ENCODE assay signal across 16 cellular contexts in the genomic region with DNA sequence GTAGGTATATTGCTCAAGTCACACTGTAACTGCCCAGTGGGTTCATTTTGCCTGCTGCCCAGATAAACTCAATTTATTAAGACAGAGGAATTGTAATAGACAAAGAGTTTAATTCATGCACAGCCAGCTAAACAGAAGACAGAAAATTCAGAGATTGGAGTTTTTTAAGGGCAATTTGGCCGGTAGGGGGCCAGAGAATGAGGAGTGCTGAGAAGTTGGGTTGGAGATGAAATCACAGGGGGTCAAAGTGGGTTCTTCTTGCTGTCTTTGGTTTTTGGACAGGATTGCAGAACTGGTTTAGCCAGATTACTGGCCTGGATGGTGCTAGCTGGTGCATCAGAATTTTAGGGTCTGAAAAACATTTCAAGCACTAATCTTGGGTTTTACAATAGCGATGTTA. TPM values are rescaled to one million over a fixed set of nuclear protein-coding genes. Genes with fewer than 3 reads are reported as not detected.
DNase-seq lines count a peak whose midpoint lies in the region; ATAC-seq, FAIRE-seq and TF ChIP-seq lines count a peak whose summit lies in the region.
"Had no signal": no experiment of that assay in that cellular context is flagged by ENCODE, and none has a peak within 500 bp of the region (broad histone marks: within the 10 kb centered on the region; RNA-seq: fewer than 3 reads in every experiment).

No MANE protein-coding gene starts in this region.

- TF ChIP-seq RAD21 in IMR-90 (IDR thresholded peaks at IDR 0.05; ENCODE audit: low read length), result no peak
- TF ChIP-seq RAD21 in K562 (CRISPR knock-in tag; conservative IDR thresholded peaks at IDR 0.05 in 1 of 2, IDR thresholded peaks at IDR 0.05 in 1 of 2), result no peak

- no peaks in the 10 kb centered on the region for H3K79me2 ChIP-seq in K562 (ENCODE audit: control insufficient read depth, insufficient read depth, low read length)

- H3K4me2 ChIP-seq in IMR-90 (ENCODE audit: low read depth, low read length), result no peak overlapping the region
- no peak overlapping the region for H3K4me2 ChIP-seq in K562 (ENCODE audit: insufficient read depth, low read length)

- no peak overlapping the region for H2BK15ac ChIP-seq in IMR-90 (ENCODE audit: low read depth, low read length)

- no peak overlapping the region for H4K5ac ChIP-seq in IMR-90 (ENCODE audit: low read depth, low read length)

- no peak overlapping the region for H3K14ac ChIP-seq in IMR-90 (replicated peaks; ENCODE audit: low read depth, low read length)

- dilution Hi-C loops in IMR-90 (cut with HindIII; ENCODE audit: low sequenced_read_pairs, unreplicated experiment), result no loop called here

- no peak overlapping the region for H2AFZ ChIP-seq in IMR-90 (replicated peaks; ENCODE audit: low read length, poor library complexity)
- no peak overlapping the region for H2AFZ ChIP-seq in K562 (ENCODE audit: low read depth, low read length)

- H3K4me1 ChIP-seq in IMR-90 (ENCODE audit: control insufficient read depth, insufficient read depth, low read length) (no peaks in the 10 kb centered on the region), K562 (replicated peaks in 1 of 2; ENCODE audit: control insufficient read depth in 2 of 2, insufficient read depth in 2 of 2, low read length in 2 of 2) (no peaks in the 10 kb centered on the region)

- no peaks in the 10 kb centered on the region for H3K9me1 ChIP-seq in IMR-90 (ENCODE audit: insufficient read depth, low read length)
- H3K9me1 ChIP-seq in K562 (ENCODE audit: control insufficient read depth, insufficient read depth, low read length), result no peaks in the 10 kb centered on the region

- TF ChIP-seq CTCF in IMR-90 (conservative IDR thresholded peaks at IDR 0.05; ENCODE audit: low read depth, low read length) (peak; percentile 18; the same call in 1 of the 2 replicates), K562 (IDR thresholded peaks at IDR 0.05 in 2 of 3, conservative IDR thresholded peaks at IDR 0.05 in 1 of 3; ENCODE audit: insufficient read depth in 2 of 3, low read depth in 1 of 3, low read length in 3 of 3) (peak; percentile 1 to 33 (median 31); a peak in 2 of 6 replicates), nephron progenitor cell (IDR thresholded peaks at IDR 0.05) (peak; percentile 14)

- no peak for ATAC-seq in IMR-90 (ENCODE audit: low read depth)
- no peak for ATAC-seq in K562
- ATAC-seq in GM19452 (IDR thresholded peaks at IDR 0.05; ENCODE audit: unreplicated experiment), result no peak
- no peak for ATAC-seq in stimulated activated memory B cell treated with anti-CD40 and anti-IgM and Interleukin-4, amounts not matched to agents 10 μg/mL and 1 μg/mL and 100 μg/mL, for 72 hours

- no peak overlapping the region for H2AK9ac ChIP-seq in IMR-90 (replicated peaks; ENCODE audit: low read depth, low read length, poor library complexity)

- no peaks in the 10 kb centered on the region for H3K4me1 Mint-ChIP-seq in nephron progenitor cell
- H3K4me1 Mint-ChIP-seq in stimulated activated memory B cell treated with anti-CD40 and anti-IgM and Interleukin-4, amounts not matched to agents 10 μg/mL and 1 μg/mL and 100 μg/mL, for 72 hours, result no peaks in the 10 kb centered on the region
- H3K4me1 Mint-ChIP-seq: activated naive CD4-positive, alpha-beta T cell treated with anti-CD3 and anti-CD28 coated beads, Interleukin-2, amount 10 ng/mL, durations not matched to agents 7 days and 5 days had no signal

- H2BK20ac ChIP-seq in IMR-90 (ENCODE audit: low read depth, low read length), result no peak overlapping the region

- H3K79me1 ChIP-seq in IMR-90 (ENCODE audit: low read depth in 1 of 2, low read length in 2 of 2), result no peaks in the 10 kb centered on the region

- TF ChIP-seq EP300 in K562 (IDR thresholded peaks at IDR 0.05; ENCODE audit: low read length), result no peak

- no peak overlapping the region for H4K91ac ChIP-seq in IMR-90 (ENCODE audit: insufficient read depth, low read depth, low read length)

- no peak overlapping the region for H3K4me3 Mint-ChIP-seq in nephron progenitor cell
- no peak overlapping the region for H3K4me3 Mint-ChIP-seq in stimulated activated memory B cell treated with anti-CD40 and anti-IgM and Interleukin-4, amounts not matched to agents 10 μg/mL and 1 μg/mL and 100 μg/mL, for 72 hours
- H3K4me3 Mint-ChIP-seq: activated naive CD4-positive, alpha-beta T cell treated with anti-CD3 and anti-CD28 coated beads, Interleukin-2, amount 10 ng/mL, durations not matched to agents 7 days and 5 days had no signal

- H3K27ac ChIP-seq in IMR-90 (ENCODE audit: insufficient read depth, low read length) (no peak overlapping the region), K562 (ENCODE audit: extremely low read depth, low read depth, low read length) (no peak overlapping the region)
- H3K27ac ChIP-seq: RWPE1 had no signal

- no peak overlapping the region for H2BK120ac ChIP-seq in IMR-90 (ENCODE audit: low read depth, low read length)

- BruUV-seq in IMR-90 (replicated peaks; lab: Mats Ljungman, UMichigan) (no TSS peak), K562 (replicated peaks; lab: Mats Ljungman, UMichigan) (no TSS peak)

- H3K18ac ChIP-seq in IMR-90 (ENCODE audit: low read depth, low read length), result no peak overlapping the region

- in situ Hi-C loops in IMR-90 (cut with MboI; ENCODE audit: low sequenced_read_pairs) (no loop called here), K562 (cut with MboI) (no loop called here)

- H3K36me3 ChIP-seq in IMR-90 (ENCODE audit: control insufficient read depth, insufficient read depth, low read length), result no peaks in the 10 kb centered on the region
- no peaks in the 10 kb centered on the region for H3K36me3 ChIP-seq in K562 (ENCODE audit: control insufficient read depth, insufficient read depth, low read length)

- H3K4me3 ChIP-seq in IMR-90 (ENCODE audit: insufficient read depth, low read depth, low read length) (no peak overlapping the region), K562 (no peak overlapping the region)

- H3K36me3 Mint-ChIP-seq in nephron progenitor cell (ENCODE audit: low read depth), result no peaks in the 10 kb centered on the region
- no peaks in the 10 kb centered on the region for H3K36me3 Mint-ChIP-seq in stimulated activated memory B cell treated with anti-CD40 and anti-IgM and Interleukin-4, amounts not matched to agents 10 μg/mL and 1 μg/mL and 100 μg/mL, for 72 hours
- H3K36me3 Mint-ChIP-seq: activated naive CD4-positive, alpha-beta T cell treated with anti-CD3 and anti-CD28 coated beads, Interleukin-2, amount 10 ng/mL, durations not matched to agents 7 days and 5 days had no signal

- no peak overlapping the region for H3K56ac ChIP-seq in IMR-90 (ENCODE audit: extremely low read depth, insufficient read depth, low read length)

- H3K27ac Mint-ChIP-seq in nephron progenitor cell, result no peak overlapping the region
- no peak overlapping the region for H3K27ac Mint-ChIP-seq in stimulated activated memory B cell treated with anti-CD40 and anti-IgM and Interleukin-4, amounts not matched to agents 10 μg/mL and 1 μg/mL and 100 μg/mL, for 72 hours
- H3K27ac Mint-ChIP-seq: activated naive CD4-positive, alpha-beta T cell treated with anti-CD3 and anti-CD28 coated beads, Interleukin-2, amount 10 ng/mL, durations not matched to agents 7 days and 5 days had no signal

- TF ChIP-seq POLR2A in IMR-90 (IDR thresholded peaks at IDR 0.05; ENCODE audit: low read depth, low read length), result no peak
- no peak for TF ChIP-seq POLR2A in K562 (conservative IDR thresholded peaks at IDR 0.05)

- POLR2A ChIA-PET in IMR-90 (lab: Charles Lee; ENCODE audit: unreplicated experiment) (no interaction called here), K562 (lab: Yijun Ruan, JAX) (interaction anchor here (2.0 kb wide), 1 partner anchor 11 kb away, joined by 6 read pairs; no protein-coding TSS in a partner anchor)

- no peak overlapping the region for H2AK5ac ChIP-seq in IMR-90 (ENCODE audit: low read depth, low read length)

- intact Hi-C loops in IMR-90 (cut with micrococcal nuclease), result no loop called here
- intact Hi-C loops in K562 (cut with micrococcal nuclease), result loop anchor here (10.0 kb wide), 1 partner anchor 110 kb away; no protein-coding TSS in a partner anchor

- H3K9me3 Mint-ChIP-seq in nephron progenitor cell, result no peaks in the 10 kb centered on the region
- H3K9me3 Mint-ChIP-seq in stimulated activated memory B cell treated with anti-CD40 and anti-IgM and Interleukin-4, amounts not matched to agents 10 μg/mL and 1 μg/mL and 100 μg/mL, for 72 hours, result no peaks in the 10 kb centered on the region
- H3K9me3 Mint-ChIP-seq: activated naive CD4-positive, alpha-beta T cell treated with anti-CD3 and anti-CD28 coated beads, Interleukin-2, amount 10 ng/mL, durations not matched to agents 7 days and 5 days had no signal

- H3K23ac ChIP-seq in IMR-90 (ENCODE audit: low read depth, low read length), result no peak overlapping the region

- H3K4ac ChIP-seq in IMR-90 (ENCODE audit: low read depth, low read length), result no peak overlapping the region

- peak; percentile 50 for DNase-seq in NCI-H748 (lab: John Stamatoyannopoulos, UW; ENCODE audit: unreplicated experiment)
- DNase-seq in NCI-H748 treated with DMSO at 0.1 percent for 48 hours (lab: John Stamatoyannopoulos, UW), result no peak
- no peak for DNase-seq in IMR-90
- peak in 3 of 4 experiments; percentile 5 to 16 (median 7) for DNase-seq in K562 (ENCODE audit: extremely low read depth in 1 of 4, low spot score in 3 of 4)
- peak; percentile 6 for DNase-seq in nephron progenitor cell
- no peak for DNase-seq in activated gamma-delta T cell treated with Interleukin-2 at 50 U/mL for 16 hours
- DNase-seq: activated naive CD4-positive, alpha-beta T cell treated with anti-CD3 and anti-CD28 coated beads, Interleukin-2, amount 10 ng/mL, durations not matched to agents 7 days and 5 days; EL; NCI-H2171; stimulated activated naive CD4-positive, alpha-beta T cell; T1000 had no signal

- CTCF ChIA-PET in IMR-90 (lab: Yijun Ruan, JAX) (interaction anchor here (1.3 kb wide), 1 partner anchor 111 kb away, joined by 6 read pairs; no protein-coding TSS in a partner anchor), K562 (lab: Yijun Ruan, JAX; ENCODE audit: low intra/inter-chr PET ratio) (no interaction called here)

- no peak for FAIRE-seq in K562 (lab: Jason Lieb, UNC)
- FAIRE-seq: colon had no signal

- H3K27me3 ChIP-seq in IMR-90 (ENCODE audit: control insufficient read depth, insufficient read depth, low read length), result peaks cover 7% of the 10 kb centered on the region; the same call in 1 of the 2 replicates
- H3K27me3 ChIP-seq in K562 (ENCODE audit: control insufficient read depth in 2 of 2, insufficient read depth in 2 of 2, low read length in 2 of 2), result no peaks in the 10 kb centered on the region

- no peaks in the 10 kb centered on the region for H3K27me3 Mint-ChIP-seq in nephron progenitor cell (ENCODE audit: low read depth, poor library complexity)
- H3K27me3 Mint-ChIP-seq in stimulated activated memory B cell treated with anti-CD40 and anti-IgM and Interleukin-4, amounts not matched to agents 10 μg/mL and 1 μg/mL and 100 μg/mL, for 72 hours, result peaks cover 38% of the 10 kb centered on the region

- no peak overlapping the region for H4K8ac ChIP-seq in IMR-90 (ENCODE audit: low read depth in 2 of 2, low read length in 2 of 2)

- H4K20me1 ChIP-seq in IMR-90 (ENCODE audit: insufficient read depth, low read length), result no peaks in the 10 kb centered on the region
- H4K20me1 ChIP-seq in K562 (replicated peaks; ENCODE audit: control insufficient read depth, insufficient read depth, low read length), result no peaks in the 10 kb centered on the region; the same call in 1 of the 2 replicates

- H3K9ac ChIP-seq in IMR-90 (ENCODE audit: low read depth, low read length) (no peak overlapping the region), K562 (ENCODE audit: insufficient read depth in 1 of 2, low read depth in 2 of 2, low read length in 2 of 2) (no peak overlapping the region)

- no peak overlapping the region for H2BK5ac ChIP-seq in IMR-90 (ENCODE audit: low read depth, low read length, poor library complexity, severe bottlenecking)

- no peaks in the 10 kb centered on the region for H3K9me3 ChIP-seq in IMR-90 (ENCODE audit: control insufficient read depth, insufficient read depth, low read length)
- H3K9me3 ChIP-seq in K562 (replicated peaks; ENCODE audit: control insufficient read depth, insufficient read depth, low read depth, low read length), result no peaks in the 10 kb centered on the region

- 25% methylated on average over 1 of the region's 2 CpGs; no CpG with 5 or more reads in 1 of the 2 experiments for WGBS in IMR-90 (ENCODE audit: extremely low coverage in 2 of 2, insufficient read length in 1 of 2), 2 experiments
- 0% methylated on average over 2 of the region's 2 CpGs for WGBS in K562 (ENCODE audit: insufficient coverage, low coverage, missing lambda C conversion rate)

RNA-seq across cellular contexts. Expression of a gene that starts 20.7 kb away (rescaled TPM):
- total RNA-seq in IMR-90 (2012; rRNA removed) (not detected in 2 replicates), K562 (2014; rRNA removed) (not detected in 2 replicates), K562 (2014; rRNA removed; fragmentation: Illumina TruSeq; extraction: Trizol) (not detected in 2 replicates), K562 (2015; rRNA removed; fragmentation: Illumina TruSeq; extraction: Trizol) (not detected in 2 replicates), K562 (2021) (0.09 TPM in 1 of 2 replicates, not detected in the other)
- polyA plus RNA-seq in IMR-90 (2012; rRNA removed) (not detected in 2 replicates), K562 (2011; rRNA removed) (not detected in 2 replicates), K562 (2014; fragmentation: Illumina TruSeq; extraction: Trizol) (not detected in 2 replicates), K562 (2014; fragmentation: Nextera tagmentation; extraction: Ambion mirVana) (not detected), K562 (2014; rRNA removed) (not detected in 2 replicates)
- polyA plus RNA-seq in IMR-90 (2012; cell fraction: cytosol; rRNA removed), result not detected in 2 replicates
- 0.03 TPM in 1 of 2 replicates, not detected in the other for polyA plus RNA-seq in IMR-90 (2012; cell fraction: nucleus; rRNA removed; ENCODE audit: low replicate concordance)
- not detected in 2 replicates for total RNA-seq in K562 (2011; cell fraction: chromatin; rRNA removed; ENCODE audit: low replicate concordance)
- total RNA-seq in K562 (2011; cell fraction: nucleolus; rRNA removed), result not detected in 2 replicates
- total RNA-seq in K562 (2011; cell fraction: nucleoplasm; rRNA removed), result not detected in 2 replicates
- not detected in 2 replicates for polyA plus RNA-seq in K562 (2011; cell fraction: cytosol; rRNA removed)
- not detected in 2 replicates for polyA plus RNA-seq in K562 (2011; cell fraction: nucleus; rRNA removed)
- 0.04 TPM in 1 of 2 replicates, not detected in the other for polyA plus RNA-seq in K562 (2012)
- not detected in 2 replicates for polyA minus RNA-seq in K562 (2011; rRNA and poly(A)+ RNA removed)
- polyA minus RNA-seq in K562 (2011; cell fraction: cytosol; rRNA and poly(A)+ RNA removed), result not detected in 2 replicates
- polyA minus RNA-seq in K562 (2011; cell fraction: nucleus; rRNA and poly(A)+ RNA removed), result not detected in 2 replicates
- total RNA-seq: activated CD8-positive, alpha-beta memory T cell treated with anti-CD3 and anti-CD28 coated beads for 36 hours had no signal

Comparison
In these comparisons a context has a peak if more than half of its experiments do, and no peak if none do; other contexts are left out.
1. DNase-seq: peak in NCI-H748 (single experiment), K562 (3 of 4) and nephron progenitor cell (single experiment); none in NCI-H748 treated with DMSO at 0.1 percent for 48 hours (single experiment), IMR-90 (single experiment) and activated gamma-delta T cell treated with Interleukin-2 at 50 U/mL for 16 hours (single experiment).
2. Peak in every context shown above with its lines, with median percentiles within 50 percentile points of each other: CTCF ChIP-seq.